In the genomic region with DNA sequence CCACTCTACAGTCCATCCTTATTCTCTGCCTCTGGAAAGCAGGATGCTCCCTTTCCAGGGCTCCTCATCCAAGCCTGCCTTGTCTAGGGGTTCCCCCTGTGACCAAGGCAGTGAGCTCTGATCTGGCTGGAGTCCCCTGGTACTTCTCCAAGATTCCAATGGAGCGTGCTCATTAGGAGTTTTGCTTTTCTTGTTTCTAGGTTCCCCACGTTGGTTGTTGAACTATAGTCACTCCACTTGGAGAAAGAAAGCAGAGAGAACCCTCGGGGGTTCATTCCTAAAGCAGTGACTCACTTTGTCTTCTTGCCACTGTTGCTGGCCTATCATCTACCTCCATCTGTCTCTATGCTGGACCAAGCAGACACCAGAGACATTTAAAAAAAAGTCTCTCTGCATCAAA, we compare ENCODE assay signal across 12 cellular contexts.
DNase-seq lines count a peak whose midpoint lies in the region; ATAC-seq and TF ChIP-seq lines count a peak whose summit lies in the region.
"Had no signal": no experiment of that assay in that cellular context is flagged by ENCODE, and none has a peak within 500 bp of the region (broad histone marks: within the 10 kb centered on the region; RNA-seq: fewer than 3 reads in every experiment).

No MANE protein-coding gene starts in this region.

- POLR2A ChIA-PET in GM10248 (lab: Yijun Ruan, JAX) = no interaction called here

- H3K27me3 ChIP-seq in foreskin keratinocyte = peaks cover 11% of the 10 kb centered on the region

- DNase-seq in EH (ENCODE audit: low read depth) = peak; percentile 99
- peak; percentile 78 for DNase-seq in T1000 (lab: John Stamatoyannopoulos, UW)
- peak; percentile 72 to 93 for DNase-seq in foreskin keratinocyte
- peak; percentile 85 for DNase-seq in renal cortical epithelial cell (ENCODE audit: low read depth)
- DNase-seq in OCI-M2 (lab: John Stamatoyannopoulos, UW; ENCODE audit: unreplicated experiment) = no peak
- DNase-seq in NCI-H1105 (lab: John Stamatoyannopoulos, UW) = no peak
- DNase-seq in GM10248 (ENCODE audit: extremely low spot score) = no peak
- DNase-seq: activated CD4-positive, alpha-beta T cell treated with anti-CD3 and anti-CD28 coated beads, Interleukin-2, amount 10 ng/mL, durations not matched to agents 7 days and 5 days; central memory CD4-positive, alpha-beta T cell; DMS153; stimulated activated CD4-positive, alpha-beta T cell treated with anti-CD3 and anti-CD28 coated beads, Interleukin-15, amount 100 ng/mL, for 24 hours had no signal

- peaks cover 3% of the 10 kb centered on the region for H3K4me1 ChIP-seq in foreskin keratinocyte

- CTCF ChIA-PET in GM10248 (lab: Yijun Ruan, JAX) = interaction anchor here (1.2 to 1.9 kb wide), 2 partner anchors 13 to 22 kb away, joined by 4 to 5 read pairs; no protein-coding TSS in a partner anchor

- TF ChIP-seq CTCF in foreskin keratinocyte (conservative IDR thresholded peaks at IDR 0.05) = no peak
- no peak for TF ChIP-seq CTCF in GM10248 (IDR thresholded peaks at IDR 0.05; ENCODE audit: control extremely low read depth, extremely low read depth, low read depth, missing control alignments)

- ATAC-seq in foreskin keratinocyte (peak; percentile 98), GM18861 (IDR thresholded peaks at IDR 0.05; ENCODE audit: unreplicated experiment) (no peak)

- H3K27ac ChIP-seq in foreskin keratinocyte = no peak overlapping the region

Comparison
In these comparisons a context has a peak if more than half of its experiments do, and no peak if none do; other contexts are left out.
1. DNase-seq: peak in EH (single experiment), T1000 (single experiment), foreskin keratinocyte (2 of 2) and renal cortical epithelial cell (single experiment); none in OCI-M2 (single experiment), NCI-H1105 (single experiment) and GM10248 (single experiment).